ENCODE assay signal across 9 cellular contexts in the genomic region with DNA sequence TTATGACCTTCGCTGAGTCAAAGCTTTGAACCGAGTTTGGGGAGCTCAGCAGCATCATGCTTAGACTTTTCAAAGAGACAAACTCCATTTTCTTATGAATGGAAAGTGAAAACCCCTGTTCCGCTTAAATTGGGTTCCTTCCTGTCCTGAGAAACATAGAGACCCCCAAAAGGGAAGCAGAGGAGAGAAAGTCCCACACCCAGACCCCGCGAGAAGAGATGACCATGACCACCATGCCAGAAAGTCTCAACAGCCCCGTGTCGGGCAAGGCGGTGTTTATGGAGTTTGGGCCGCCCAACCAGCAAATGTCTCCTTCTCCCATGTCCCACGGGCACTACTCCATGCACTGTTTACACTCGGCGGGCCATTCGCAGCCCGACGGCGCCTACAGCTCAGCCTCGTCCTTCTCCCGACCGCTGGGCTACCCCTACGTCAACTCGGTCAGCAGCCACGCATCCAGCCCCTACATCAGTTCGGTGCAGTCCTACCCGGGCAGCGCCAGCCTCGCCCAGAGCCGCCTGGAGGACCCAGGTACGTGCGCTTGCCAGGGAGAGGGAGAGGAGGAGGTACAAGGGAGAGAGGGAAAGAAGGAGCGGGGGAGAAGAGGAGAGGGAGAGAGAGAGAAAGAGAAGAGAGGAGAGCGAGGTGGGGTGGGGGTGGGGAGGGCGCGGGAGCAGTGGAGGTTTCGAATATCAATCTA.
DNase-seq lines count a peak whose midpoint lies in the region; ATAC-seq and TF ChIP-seq lines count a peak whose summit lies in the region.
"Had no signal": no experiment of that assay in that cellular context is flagged by ENCODE, and none has a peak within 500 bp of the region (broad histone marks: within the 10 kb centered on the region; RNA-seq: fewer than 3 reads in every experiment).

A gene (plus strand): TSS at position 48 of the 700 bp plus-strand sequence. CDS start 171 bp downstream, at position 219.

- ATAC-seq in HG03135 (IDR thresholded peaks at IDR 0.05; ENCODE audit: unreplicated experiment) = peak; percentile 7
- no peak for ATAC-seq in stimulated activated naive B cell treated with anti-CD40 and anti-IgM and Interleukin-4, amounts not matched to agents 10 μg/mL and 1 μg/mL and 100 μg/mL, for 72 hours (replicated peaks)
- no peak for ATAC-seq in HG03469 (IDR thresholded peaks at IDR 0.05; ENCODE audit: unreplicated experiment)

- H3K27ac ChIP-seq in WERI-Rb-1 (no peak within 1 kb of the TSS), iPS DF 6.9 (ENCODE audit: low read length) (no peak within 1 kb of the TSS)
- H3K27ac ChIP-seq: epithelial cell of prostate had no signal

- H3K4me1 ChIP-seq in iPS DF 6.9 (ENCODE audit: control insufficient read depth, insufficient read depth, low read length) = peaks cover 8% of the 10 kb centered on the region

- H3K27me3 ChIP-seq in WERI-Rb-1 (ENCODE audit: insufficient read depth, low read depth, severe bottlenecking) = peaks cover 63% of the 10 kb centered on the region
- H3K27me3 ChIP-seq in iPS DF 6.9 (ENCODE audit: control insufficient read depth, insufficient read depth, low read length) = peaks cover 91% of the 10 kb centered on the region

- H3K9me3 Mint-ChIP-seq in stimulated activated naive B cell treated with anti-CD40 and anti-IgM and Interleukin-4, amounts not matched to agents 10 μg/mL and 1 μg/mL and 100 μg/mL, for 72 hours = peaks cover 4 to 9% of the 10 kb centered on the region in 2 donors

- peak within 1 kb of the TSS; percentile 91 for H3K27ac Mint-ChIP-seq in stimulated activated naive B cell treated with anti-CD40 and anti-IgM and Interleukin-4, amounts not matched to agents 10 μg/mL and 1 μg/mL and 100 μg/mL, for 72 hours

- H3K36me3 ChIP-seq in WERI-Rb-1 (no peaks in the 10 kb centered on the region), iPS DF 6.9 (ENCODE audit: control insufficient read depth, insufficient read depth, low read length) (no peaks in the 10 kb centered on the region)

- peaks cover 33 to 57% of the 10 kb centered on the region in 2 donors for H3K4me1 Mint-ChIP-seq in stimulated activated naive B cell treated with anti-CD40 and anti-IgM and Interleukin-4, amounts not matched to agents 10 μg/mL and 1 μg/mL and 100 μg/mL, for 72 hours

- H3K27me3 Mint-ChIP-seq in stimulated activated naive B cell treated with anti-CD40 and anti-IgM and Interleukin-4, amounts not matched to agents 10 μg/mL and 1 μg/mL and 100 μg/mL, for 72 hours = peaks cover 83 to 85% of the 10 kb centered on the region in 2 donors

- peaks cover 12 to 15% of the 10 kb centered on the region in 2 donors for H3K36me3 Mint-ChIP-seq in stimulated activated naive B cell treated with anti-CD40 and anti-IgM and Interleukin-4, amounts not matched to agents 10 μg/mL and 1 μg/mL and 100 μg/mL, for 72 hours

- peak within 1 kb of the TSS; percentile 65 for H3K4me3 ChIP-seq in WERI-Rb-1 (ENCODE audit: low read depth, low read length)
- H3K4me3 ChIP-seq in iPS DF 6.9 (ENCODE audit: low read length) = peak within 1 kb of the TSS; percentile 35; the same call in 1 of the 2 replicates

- no peak for TF ChIP-seq CTCF in WERI-Rb-1 (IDR thresholded peaks at IDR 0.05; ENCODE audit: low read depth, low read length)

- peak; percentile 64 for DNase-seq in activated CD8-positive, alpha-beta memory T cell treated with anti-CD3 and anti-CD28 coated beads, Interleukin-2, amount 50 U/mL, for 48 hours
- no peak for DNase-seq in activated CD8-positive, alpha-beta memory T cell treated with anti-CD3 and anti-CD28 coated beads for 24 hours
- DNase-seq in WERI-Rb-1 (no peak), iPS DF 6.9 (ENCODE audit: low read depth, low spot score) (no peak), kidney tubule cell (ENCODE audit: low spot score) (no peak)
- no peak for DNase-seq in stimulated activated naive B cell treated with anti-CD40 and anti-IgM and Interleukin-4, amounts not matched to agents 10 μg/mL and 1 μg/mL and 100 μg/mL, for 72 hours

- peak within 1 kb of the TSS; percentile 78 to 88 for H3K4me3 Mint-ChIP-seq in stimulated activated naive B cell treated with anti-CD40 and anti-IgM and Interleukin-4, amounts not matched to agents 10 μg/mL and 1 μg/mL and 100 μg/mL, for 72 hours

- H3K9me3 ChIP-seq in WERI-Rb-1 (ENCODE audit: severe bottlenecking) (peaks cover 7% of the 10 kb centered on the region), iPS DF 6.9 (ENCODE audit: control insufficient read depth, insufficient read depth, low read length) (no peaks in the 10 kb centered on the region)

- WGBS in iPS DF 6.9 (ENCODE audit: insufficient coverage, insufficient read length) = no CpG with 5 or more reads among the region's 34 CpGs
